ENCODE assay signal across 20 cellular contexts in the genomic region with DNA sequence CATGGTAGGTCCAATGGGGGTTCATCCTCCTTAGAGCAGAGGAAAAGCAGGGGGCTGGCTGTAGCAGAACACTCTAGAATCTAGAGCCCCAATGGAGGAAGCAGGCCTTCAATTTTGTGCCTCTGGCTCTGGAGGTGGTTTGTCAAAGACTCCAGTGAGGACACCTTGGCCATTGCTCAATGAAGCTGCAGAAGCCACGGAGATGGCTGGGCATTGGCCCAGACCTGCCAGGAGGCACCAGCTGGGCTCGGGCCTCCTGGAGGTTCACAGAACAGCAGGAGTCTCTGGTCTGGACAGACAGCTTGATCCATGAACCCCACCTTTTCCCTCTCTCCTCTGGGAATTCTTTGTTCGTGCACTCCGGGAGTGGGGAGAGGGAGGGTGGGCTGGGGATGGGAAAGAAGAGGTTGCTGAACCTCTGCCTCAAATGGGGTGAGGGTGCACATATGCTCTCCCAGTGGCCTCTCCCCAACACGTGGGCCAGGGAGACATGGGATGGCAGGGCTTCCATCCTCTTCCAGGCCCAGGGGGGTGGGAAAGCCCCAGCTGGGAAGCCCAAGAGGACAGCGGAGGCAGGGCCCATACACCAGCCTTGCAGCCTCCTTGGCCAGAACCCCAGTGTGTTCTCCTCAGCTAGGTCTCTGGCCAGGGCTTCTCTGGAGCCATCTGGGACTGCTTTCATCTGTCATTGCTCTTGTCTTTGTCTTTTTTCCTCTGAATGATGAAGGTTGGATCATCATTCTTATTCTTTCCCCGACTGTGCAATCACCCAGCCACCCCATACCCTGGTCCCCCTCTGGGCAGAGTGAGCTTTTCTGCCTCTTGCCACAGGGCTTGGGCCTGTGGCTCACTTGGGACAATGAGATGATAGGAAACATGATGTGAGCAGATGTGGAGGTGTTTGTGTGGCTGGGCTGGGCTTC.
"Had no signal": no experiment of that assay in that cellular context is flagged by ENCODE, and none has a peak within 500 bp of the region (broad histone marks: within the 10 kb centered on the region; RNA-seq: fewer than 3 reads in every experiment).

No MANE protein-coding gene starts in this region.

- H3K36me3 ChIP-seq: MG63, SJSA1 had no signal

- DNase-seq: IMR-90, Karpas-422, KG1, MG63, NCI-H1092, NCI-H1436, NCI-H187, NCI-H2029, NCI-H2081 treated with DMSO at 0.1 percent for 48 hours, NCI-H2171, NCI-H345, NCI-H510A, NCI-H524 treated with DMSO at 0.1 percent for 48 hours, NCI-H69, NCI-H774, Right ventricle myocardium superior, RPMI8226, SIG-M5 had no signal

- H3K4me3 ChIP-seq: MG63, SJSA1, SK-N-MC had no signal

- H3K4me1 ChIP-seq: SJSA1 had no signal

- H3K27me3 ChIP-seq: SJSA1 had no signal

- H3K9me3 ChIP-seq: MG63, SJSA1 had no signal

- H3K27ac ChIP-seq: SJSA1, SK-N-MC had no signal
